ENCODE assay signal across 1 cellular context in genomic region chr5:110899566-110900412, GRCh38.
TF ChIP-seq lines count a peak whose summit lies in the region.

No MANE protein-coding gene starts in this region.

TF ChIP-seq in SK-N-SH, 30 proteins besides CTCF, POLR2A, EP300 and RAD21 (continued from another document):
- TF ChIP-seq TAF1 (IDR thresholded peaks at IDR 0.05; ENCODE audit: borderline replicate concordance, low read depth, low read length), result no peak
- no peak for TF ChIP-seq MXI1 (IDR thresholded peaks at IDR 0.05; ENCODE audit: low read depth, low read length)
- no peak for TF ChIP-seq REST (IDR thresholded peaks at IDR 0.05; ENCODE audit: low read depth, low read length)
- no peak for TF ChIP-seq RFX5 (IDR thresholded peaks at IDR 0.05; ENCODE audit: low read length)
- no peak for TF ChIP-seq SIN3A (IDR thresholded peaks at IDR 0.05; ENCODE audit: borderline replicate concordance, low read depth, low read length)
- TF ChIP-seq IRF3 (IDR thresholded peaks at IDR 0.05; ENCODE audit: low read depth, low read length), result no peak
- TF ChIP-seq NRF1 (IDR thresholded peaks at IDR 0.05; ENCODE audit: low read depth, low read length), result no peak
- no peak for TF ChIP-seq USF2 (IDR thresholded peaks at IDR 0.05; ENCODE audit: borderline replicate concordance, low read depth, low read length)
- no peak for TF ChIP-seq FOXJ3 (CRISPR knock-in tag; IDR thresholded peaks at IDR 0.05)
- TF ChIP-seq EZH2phosphoT487 (IDR thresholded peaks at IDR 0.05; ENCODE audit: borderline replicate concordance, low read depth), result no peak
- TF ChIP-seq GATA2 (CRISPR knock-in tag; IDR thresholded peaks at IDR 0.05), result no peak
- TF ChIP-seq SMC3 (IDR thresholded peaks at IDR 0.05; ENCODE audit: low read depth, low read length), result no peak
- 0 out of 2 replicates have a peak, but pooled peaks have one; percentile 21 for TF ChIP-seq FOXM1 (IDR thresholded peaks at IDR 0.05; ENCODE audit: low read depth)
